13 cellular contexts compared by ENCODE assay signal in the genomic region with DNA sequence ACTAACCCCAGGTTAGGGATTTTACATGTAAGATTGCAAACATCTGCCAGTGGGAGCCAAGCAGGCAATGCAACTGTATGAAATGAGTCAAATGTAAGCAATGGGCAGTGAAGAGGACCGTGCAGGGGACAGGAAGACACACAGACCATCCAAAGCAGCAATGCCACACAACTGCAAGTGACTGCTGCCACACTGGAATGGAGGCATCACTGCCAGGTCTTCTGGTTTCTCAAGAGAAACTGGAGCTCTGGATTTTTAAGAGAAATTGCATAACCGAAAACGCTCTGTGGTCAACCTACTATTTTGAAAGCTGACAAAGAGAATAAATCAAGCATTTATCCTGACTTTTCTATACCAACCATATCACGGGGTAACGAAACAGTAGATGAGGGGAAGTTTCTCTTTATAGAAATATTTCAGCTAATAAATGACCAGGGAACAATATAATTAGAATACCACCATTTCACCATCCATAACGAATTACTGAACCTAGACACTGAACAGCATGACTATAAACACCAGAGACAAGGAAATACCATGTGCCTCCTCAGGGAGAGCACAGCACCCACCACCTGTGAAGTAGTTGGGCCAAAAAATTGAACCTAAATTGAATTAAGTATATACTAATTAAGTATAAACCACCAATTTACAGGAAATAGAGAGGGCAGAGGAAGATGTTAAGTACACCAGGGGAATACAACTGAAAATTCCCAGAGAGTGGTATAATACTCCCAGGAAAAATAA. TPM values are rescaled to one million over a fixed set of nuclear protein-coding genes. Genes with fewer than 3 reads are reported as not detected.
DNase-seq lines count a peak whose midpoint lies in the region; ATAC-seq, FAIRE-seq and TF ChIP-seq lines count a peak whose summit lies in the region.
"Had no signal": no experiment of that assay in that cellular context is flagged by ENCODE, and none has a peak within 500 bp of the region (broad histone marks: within the 10 kb centered on the region; RNA-seq: fewer than 3 reads in every experiment).

No MANE protein-coding gene starts in this region.

- no peaks in the 10 kb centered on the region for H3K27me3 ChIP-seq in CD4-positive, alpha-beta T cell (ENCODE audit: control insufficient read depth, insufficient read depth, low read length)

- H3K4me3 Mint-ChIP-seq in CD4-positive, alpha-beta T cell = no peak overlapping the region
- H3K4me3 Mint-ChIP-seq: central memory CD8-positive, alpha-beta T cell had no signal

- intact Hi-C loops in CD4-positive, alpha-beta T cell (cut with DNase I, micrococcal nuclease) = no loop called here

- peaks cover 63% of the 10 kb centered on the region for H3K36me3 Mint-ChIP-seq in CD4-positive, alpha-beta T cell (ENCODE audit: low read depth)

- no peak overlapping the region for H3K4me3 ChIP-seq in AG10803 (ENCODE audit: low read length)
- H3K4me3 ChIP-seq in fibroblast of villous mesenchyme (ENCODE audit: low read depth, low read length) = peak overlapping the region; percentile 14

- no peak overlapping the region for H3K27ac Mint-ChIP-seq in CD4-positive, alpha-beta T cell
- H3K27ac Mint-ChIP-seq: T-cell had no signal

- DNase-seq in AG10803 (ENCODE audit: low read depth) (peak; percentile 63), GM12891 (ENCODE audit: insufficient read length, low spot score) (no peak), SIG-M5 treated with dmso at 0.1 percent for 504 hours (lab: John Stamatoyannopoulos, UW; ENCODE audit: unreplicated experiment) (peak; percentile 96), fibroblast of villous mesenchyme (ENCODE audit: low read depth) (peak; percentile 86), Ammon's horn (ENCODE audit: low spot score) (no peak), dermis blood vessel endothelial cell (no peak), HuH-7.5 (ENCODE audit: low spot score) (no peak)
- DNase-seq in CD4-positive, alpha-beta T cell = no peak
- DNase-seq: NCI-H1930; NK-92 treated with Interleukin-12 subunit alpha and Interleukin-12 subunit beta, amount 100 ng/mL, for 24 hours; posterior cingulate gyrus; T-cell had no signal

- no peaks in the 10 kb centered on the region for H3K9me3 Mint-ChIP-seq in CD4-positive, alpha-beta T cell
- H3K9me3 Mint-ChIP-seq: central memory CD8-positive, alpha-beta T cell; T-cell had no signal

- no peak for TF ChIP-seq CTCF in AG10803 (conservative IDR thresholded peaks at IDR 0.05; ENCODE audit: low read length)
- TF ChIP-seq CTCF in fibroblast of villous mesenchyme (IDR thresholded peaks at IDR 0.05; ENCODE audit: insufficient read depth, low read depth, low read length) = no peak
- TF ChIP-seq CTCF in CD4-positive, alpha-beta T cell (IDR thresholded peaks at IDR 0.05) = no peak

- no peaks in the 10 kb centered on the region for H3K9me3 ChIP-seq in CD4-positive, alpha-beta T cell (ENCODE audit: control insufficient read depth, low read length)

- FAIRE-seq in GM12891 (lab: Jason Lieb, UNC) = peak; percentile 52

- no peak overlapping the region for H3K27ac ChIP-seq in CD4-positive, alpha-beta T cell (ENCODE audit: low read depth, low read length)

- CTCF ChIA-PET in CD4-positive, alpha-beta T cell (lab: Charles Lee) = no interaction called here

- no peak for TF ChIP-seq POLR2A in GM12891 (IDR thresholded peaks at IDR 0.05; ENCODE audit: low read depth, low read length)

- no peak for ATAC-seq in CD4-positive, alpha-beta T cell (ENCODE audit: poor library complexity)
- ATAC-seq: T-cell had no signal

- no peaks in the 10 kb centered on the region for H3K27me3 Mint-ChIP-seq in CD4-positive, alpha-beta T cell
- H3K27me3 Mint-ChIP-seq: central memory CD8-positive, alpha-beta T cell; T-cell had no signal

- POLR2A ChIA-PET in CD4-positive, alpha-beta T cell (lab: Charles Lee) = no interaction called here

- H3K4me1 Mint-ChIP-seq in CD4-positive, alpha-beta T cell (ENCODE audit: low read depth) = peaks cover 82% of the 10 kb centered on the region

TF ChIP-seq in GM12891, 5 proteins besides CTCF, POLR2A, EP300 and RAD21:
- TF ChIP-seq POLR2AphosphoS5 (IDR thresholded peaks at IDR 0.05; ENCODE audit: low read depth, low read length) = no peak
- no peak for TF ChIP-seq TAF1 (IDR thresholded peaks at IDR 0.05; ENCODE audit: low read depth, low read length)
- no peak for TF ChIP-seq SPI1 (IDR thresholded peaks at IDR 0.05; ENCODE audit: low read depth, low read length)
- TF ChIP-seq POU2F2 (IDR thresholded peaks at IDR 0.05; ENCODE audit: low read depth, low read length) = no peak
- TF ChIP-seq PAX5 (IDR thresholded peaks at IDR 0.05; ENCODE audit: insufficient read depth, low read length, severe bottlenecking) = no peak

RNA-seq across cellular contexts. Expression of a gene that starts 4.4 kb away (rescaled TPM):
- polyA plus RNA-seq in GM12891 (2012; ENCODE audit: low read depth, missing spikeins) = 196 TPM
- total RNA-seq in fibroblast of villous mesenchyme (99.7 and 120 TPM in 2 replicates), dermis blood vessel endothelial cell (164 and 212 TPM in 2 replicates)
- 10 to 100 TPM; 25.6 to 30.4 TPM for total RNA-seq in CD4-positive, alpha-beta T cell

RNA-seq across cellular contexts. Expression of a gene that starts 48.7 kb away (rescaled TPM):
- polyA plus RNA-seq in GM12891 (2012; ENCODE audit: low read depth, missing spikeins) = 0.42 TPM
- total RNA-seq in fibroblast of villous mesenchyme (2.6 and 6.8 TPM in 2 replicates), dermis blood vessel endothelial cell (0.28 and 2.2 TPM in 2 replicates)
- 1 to 10 TPM; 4.6 to 4.9 TPM for total RNA-seq in CD4-positive, alpha-beta T cell

Comparison
In these comparisons a context has a peak if more than half of its experiments do, and no peak if none do; other contexts are left out.
1. DNase-seq: peak in AG10803 (single experiment), SIG-M5 treated with dmso at 0.1 percent for 504 hours (single experiment) and fibroblast of villous mesenchyme (single experiment); none in GM12891 (single experiment), Ammon's horn (single experiment), CD4-positive, alpha-beta T cell (0 of 10), dermis blood vessel endothelial cell (single experiment) and HuH-7.5 (single experiment).